32 cellular contexts compared by ENCODE assay signal in the genomic region with DNA sequence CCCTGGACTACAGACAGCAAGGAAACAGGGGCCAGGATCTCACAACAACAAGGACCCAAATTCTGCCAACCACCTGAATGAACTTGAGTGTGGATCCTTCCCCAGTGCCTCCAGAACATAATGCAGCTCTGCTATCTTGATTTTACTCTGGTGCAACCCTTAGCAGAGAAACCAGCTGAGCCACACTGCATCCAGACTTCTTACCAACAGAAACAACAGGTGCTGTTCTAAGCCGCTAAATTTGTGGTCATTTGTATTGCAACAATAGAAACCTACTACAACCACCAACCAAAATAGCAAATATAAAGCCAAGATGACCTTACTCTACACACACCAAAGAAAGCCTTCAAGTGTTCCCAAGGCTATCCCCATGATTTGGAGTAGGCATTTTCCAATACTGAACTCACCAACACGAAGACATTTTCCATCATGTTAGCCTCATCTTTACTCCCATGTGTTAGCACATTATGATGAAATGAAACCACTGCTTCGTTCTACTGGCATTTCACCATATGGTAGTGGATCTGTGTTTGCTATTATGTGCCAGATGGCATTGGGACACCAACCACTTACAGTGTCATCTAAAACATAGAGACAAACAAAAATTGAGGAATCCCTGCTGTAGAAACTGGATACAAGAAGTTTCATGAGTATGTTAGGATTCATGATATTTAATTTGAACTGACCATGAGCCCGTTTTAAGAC.
DNase-seq lines count a peak whose midpoint lies in the region; ATAC-seq, FAIRE-seq and TF ChIP-seq lines count a peak whose summit lies in the region.
"Had no signal": no experiment of that assay in that cellular context is flagged by ENCODE, and none has a peak within 500 bp of the region (broad histone marks: within the 10 kb centered on the region; RNA-seq: fewer than 3 reads in every experiment).

No MANE protein-coding gene starts in this region.

- no peaks in the 10 kb centered on the region for H3K4me1 Mint-ChIP-seq in GM23338
- H3K4me1 Mint-ChIP-seq in CD8-positive, alpha-beta memory T cell, result no peaks in the 10 kb centered on the region
- H3K4me1 Mint-ChIP-seq: activated naive CD8-positive, alpha-beta T cell treated with anti-CD3 and anti-CD28 coated beads, Interleukin-2, amount 10 ng/mL, durations not matched to agents 7 days and 5 days; immature natural killer cell; neural crest cell; stimulated activated memory B cell treated with anti-CD40 and anti-IgM and Interleukin-4, amounts not matched to agents 10 μg/mL and 1 μg/mL and 100 μg/mL, for 72 hours; T-cell had no signal

- TF ChIP-seq CTCF in GM23338 (conservative IDR thresholded peaks at IDR 0.05; ENCODE audit: low read depth in 2 of 2), result no peak

- peak; percentile 43 for DNase-seq in Ammon's horn (ENCODE audit: low spot score)
- no peak for DNase-seq in GM23338 (ENCODE audit: low spot score)
- peak; percentile 10 for DNase-seq in NCI-H446 treated with DMSO at 0.1 percent for 48 hours (lab: John Stamatoyannopoulos, UW)
- peak; percentile 74 for DNase-seq in cerebellar cortex (ENCODE audit: low spot score)
- DNase-seq in HTR-8/SVneo (ENCODE audit: insufficient read length, low spot score), result no peak
- DNase-seq in CD8-positive, alpha-beta memory T cell, result no peak
- DNase-seq: activated CD4-positive, alpha-beta T cell treated with anti-CD3 and anti-CD28 coated beads for 48 hours; activated gamma-delta T cell; activated naive CD8-positive, alpha-beta T cell treated with anti-CD3 and anti-CD28 coated beads, Interleukin-2, amount 10 ng/mL, durations not matched to agents 7 days and 5 days; activated T-cell treated with anti-CD3 and anti-CD28 coated beads, Interleukin-2, amount 50 U/mL, for 1 hour; aorta; DMS79 treated with DMSO at 0.1 percent for 48 hours; effector CD4-positive, alpha-beta T cell; GF-D8; immature natural killer cell; left colon; mammary epithelial cell; NCI-H1417; NCI-H510A; ovary; stimulated activated CD4-positive, alpha-beta T cell treated with anti-CD3 and anti-CD28 coated beads, Interleukin-15, amount 100 ng/mL, for 24 hours; T-cell; transverse colon; WERI-Rb-1 had no signal

- H3K27me3 ChIP-seq in GM23338 (ENCODE audit: insufficient read depth), result no peaks in the 10 kb centered on the region
- no peaks in the 10 kb centered on the region for H3K27me3 ChIP-seq in CD8-positive, alpha-beta memory T cell (ENCODE audit: insufficient read depth, low read length, poor library complexity, severe bottlenecking)
- H3K27me3 ChIP-seq: ovary, transverse colon had no signal

- POLR2A ChIA-PET in CD8-positive, alpha-beta memory T cell (lab: Charles Lee), result no interaction called here

- no peaks in the 10 kb centered on the region for H3K9me3 ChIP-seq in CD8-positive, alpha-beta memory T cell (ENCODE audit: low read length)
- H3K9me3 ChIP-seq: ovary, transverse colon had no signal

- no peak overlapping the region for H3K27ac Mint-ChIP-seq in GM23338
- H3K27ac Mint-ChIP-seq in CD8-positive, alpha-beta memory T cell, result no peak overlapping the region
- H3K27ac Mint-ChIP-seq: activated naive CD8-positive, alpha-beta T cell treated with anti-CD3 and anti-CD28 coated beads, Interleukin-2, amount 10 ng/mL, durations not matched to agents 7 days and 5 days; immature natural killer cell; stimulated activated memory B cell treated with anti-CD40 and anti-IgM and Interleukin-4, amounts not matched to agents 10 μg/mL and 1 μg/mL and 100 μg/mL, for 72 hours; T-cell had no signal

- H3K36me3 Mint-ChIP-seq in GM23338 (ENCODE audit: low read depth), result no peaks in the 10 kb centered on the region
- H3K36me3 Mint-ChIP-seq in CD8-positive, alpha-beta memory T cell, result no peaks in the 10 kb centered on the region
- H3K36me3 Mint-ChIP-seq: activated naive CD8-positive, alpha-beta T cell treated with anti-CD3 and anti-CD28 coated beads, Interleukin-2, amount 10 ng/mL, durations not matched to agents 7 days and 5 days; immature natural killer cell; stimulated activated memory B cell treated with anti-CD40 and anti-IgM and Interleukin-4, amounts not matched to agents 10 μg/mL and 1 μg/mL and 100 μg/mL, for 72 hours; T-cell had no signal

- H3F3A ChIP-seq in GM23338 (replicated peaks; ENCODE audit: low read depth), result no peaks in the 10 kb centered on the region

- FAIRE-seq in HTR-8/SVneo (lab: Jason Lieb, UNC), result no peak
- FAIRE-seq: bronchial epithelial cell, colon had no signal

- no peaks in the 10 kb centered on the region for H3K4me1 ChIP-seq in GM23338 (ENCODE audit: insufficient read depth)
- no peaks in the 10 kb centered on the region for H3K4me1 ChIP-seq in CD8-positive, alpha-beta memory T cell (ENCODE audit: insufficient read depth, low read length)
- H3K4me1 ChIP-seq: transverse colon had no signal

- no peak overlapping the region for H3K4me3 ChIP-seq in GM23338
- H3K4me3 ChIP-seq in CD8-positive, alpha-beta memory T cell (ENCODE audit: low read length), result no peak overlapping the region
- H3K4me3 ChIP-seq: BLaER1 treated with 17β-estradiol and CSF1 and Interleukin-3, amounts not matched to agents 10 nM and 100 nM; ovary; transverse colon had no signal

- H3K9me3 Mint-ChIP-seq in GM23338, result peaks cover 3% of the 10 kb centered on the region; the same call in 1 of the 3 replicates
- H3K9me3 Mint-ChIP-seq in CD8-positive, alpha-beta memory T cell, result peaks cover 0 to 6% (median 4%) of the 10 kb centered on the region in 5 donors

- peak overlapping the region; percentile 72; the same call in 1 of the 2 replicates for H2AFZ ChIP-seq in GM23338

- no peak overlapping the region for H3K27ac ChIP-seq in GM23338 (ENCODE audit: low read depth)
- H3K27ac ChIP-seq in CD8-positive, alpha-beta memory T cell (ENCODE audit: low read depth, low read length), result no peak overlapping the region
- H3K27ac ChIP-seq: BLaER1 treated with 17β-estradiol and CSF1 and Interleukin-3, amounts not matched to agents 10 nM and 100 nM; ovary; RWPE1; transverse colon; WERI-Rb-1 had no signal

- H3K4me3 Mint-ChIP-seq in GM23338, result no peak overlapping the region
- H3K4me3 Mint-ChIP-seq in CD8-positive, alpha-beta memory T cell, result no peak overlapping the region
- H3K4me3 Mint-ChIP-seq: activated naive CD8-positive, alpha-beta T cell treated with anti-CD3 and anti-CD28 coated beads, Interleukin-2, amount 10 ng/mL, durations not matched to agents 7 days and 5 days; immature natural killer cell; neural crest cell; stimulated activated memory B cell treated with anti-CD40 and anti-IgM and Interleukin-4, amounts not matched to agents 10 μg/mL and 1 μg/mL and 100 μg/mL, for 72 hours; T-cell had no signal

- no peaks in the 10 kb centered on the region for H4K20me1 ChIP-seq in GM23338 (replicated peaks; ENCODE audit: insufficient read depth)
- H4K20me1 ChIP-seq: BLaER1 treated with 17β-estradiol and CSF1 and Interleukin-3, amounts not matched to agents 10 nM and 100 nM had no signal

- no peaks in the 10 kb centered on the region for H3K79me2 ChIP-seq in GM23338 (replicated peaks; ENCODE audit: insufficient read depth)

- CTCF ChIA-PET in CD8-positive, alpha-beta memory T cell (lab: Charles Lee), result interaction anchor here (0.7 kb wide), 1 partner anchor 17 kb away, joined by 3 read pairs; no protein-coding TSS in a partner anchor

- H3K4me2 ChIP-seq in GM23338, result no peak overlapping the region

- ATAC-seq in GM23338 (no peak), HG02759 (IDR thresholded peaks at IDR 0.05; ENCODE audit: unreplicated experiment) (no peak), HG03442 (IDR thresholded peaks at IDR 0.05; ENCODE audit: unreplicated experiment) (no peak)
- ATAC-seq: left colon; stimulated activated memory B cell treated with anti-CD40 and anti-IgM and Interleukin-4, amounts not matched to agents 10 μg/mL and 1 μg/mL and 100 μg/mL, for 72 hours; T-cell had no signal

- H3K27me3 Mint-ChIP-seq in GM23338 (ENCODE audit: insufficient read depth, low read depth, poor library complexity), result peaks cover 4% of the 10 kb centered on the region
- no peaks in the 10 kb centered on the region for H3K27me3 Mint-ChIP-seq in CD8-positive, alpha-beta memory T cell
- H3K27me3 Mint-ChIP-seq: activated naive CD8-positive, alpha-beta T cell treated with anti-CD3 and anti-CD28 coated beads, Interleukin-2, amount 10 ng/mL, durations not matched to agents 7 days and 5 days; stimulated activated memory B cell treated with anti-CD40 and anti-IgM and Interleukin-4, amounts not matched to agents 10 μg/mL and 1 μg/mL and 100 μg/mL, for 72 hours; T-cell had no signal

- no peaks in the 10 kb centered on the region for H3K9me2 ChIP-seq in GM23338 (ENCODE audit: insufficient read depth)

- H3K36me3 ChIP-seq in GM23338 (ENCODE audit: insufficient read depth), result no peaks in the 10 kb centered on the region
- no peaks in the 10 kb centered on the region for H3K36me3 ChIP-seq in CD8-positive, alpha-beta memory T cell (ENCODE audit: insufficient read depth, low read length)
- H3K36me3 ChIP-seq: BLaER1 treated with 17β-estradiol and CSF1 and Interleukin-3, amounts not matched to agents 10 nM and 100 nM; ovary; transverse colon; WERI-Rb-1 had no signal

TF ChIP-seq in GM23338, 12 proteins besides CTCF, POLR2A, EP300 and RAD21 (continues in another document):
- TF ChIP-seq EZH2phosphoT487 (IDR thresholded peaks at IDR 0.05; ENCODE audit: unreplicated experiment) (no peak), EZH2 (IDR thresholded peaks at IDR 0.05; ENCODE audit: low read depth, unreplicated experiment) (no peak), STAT1 (IDR thresholded peaks at IDR 0.05; ENCODE audit: unreplicated experiment) (no peak), ZNF114 (CRISPR knock-in tag; IDR thresholded peaks at IDR 0.05) (no peak), ZNF331 (CRISPR knock-in tag; IDR thresholded peaks at IDR 0.05; ENCODE audit: low read depth) (no peak), CREB1 (CRISPR knock-in tag; IDR thresholded peaks at IDR 0.05; ENCODE audit: low read depth) (no peak), NANOG (IDR thresholded peaks at IDR 0.05; ENCODE audit: borderline replicate concordance) (no peak), JUNB (IDR thresholded peaks at IDR 0.05; ENCODE audit: unreplicated experiment) (no peak), POLR2AphosphoS5 (IDR thresholded peaks at IDR 0.05; ENCODE audit: low read depth) (no peak)

Comparison
In these comparisons a context has a peak if more than half of its experiments do, and no peak if none do; other contexts are left out.
1. DNase-seq: peak in Ammon's horn (single experiment), NCI-H446 treated with DMSO at 0.1 percent for 48 hours (single experiment) and cerebellar cortex (single experiment); none in GM23338 (single experiment), HTR-8/SVneo (single experiment) and CD8-positive, alpha-beta memory T cell (0 of 5).